ENCODE assay signal across 11 cellular contexts in the genomic region with DNA sequence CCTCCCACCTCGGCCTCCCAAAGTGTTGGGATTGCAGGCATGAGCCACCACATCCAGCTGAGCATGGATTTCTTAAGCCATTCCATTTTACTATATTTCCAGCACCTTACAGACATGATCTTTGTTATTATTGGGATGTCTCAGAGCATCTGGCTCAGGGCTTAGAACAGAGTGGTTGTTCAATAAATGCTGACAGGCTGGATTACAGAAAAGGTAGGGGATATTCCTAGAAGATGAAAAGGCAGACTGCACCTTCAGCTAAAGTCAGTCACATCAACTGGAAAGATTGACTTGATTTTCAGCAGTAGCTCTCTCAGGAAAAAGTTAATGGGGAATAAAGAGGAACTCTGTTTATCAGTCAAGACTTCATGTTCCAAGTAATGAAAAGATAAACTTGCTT.
"Had no signal": no experiment of that assay in that cellular context is flagged by ENCODE, and none has a peak within 500 bp of the region (broad histone marks: within the 10 kb centered on the region; RNA-seq: fewer than 3 reads in every experiment).

No MANE protein-coding gene starts in this region.

- FAIRE-seq: H1, H54 had no signal

- H3K9ac ChIP-seq: GM23248 had no signal

- H3K27ac ChIP-seq: GM23248 had no signal

- H3K4me3 ChIP-seq: GM23248, GM23338, HAP-1 had no signal

- H3K4me2 ChIP-seq: GM23338 had no signal

- H3K9me3 ChIP-seq: HAP-1 had no signal

- H2AFZ ChIP-seq: GM23248, GM23338 had no signal

- ATAC-seq: GM23338, HCT116 had no signal

- H3K36me3 ChIP-seq: HAP-1 had no signal

- H3K4me1 ChIP-seq: HAP-1 had no signal

- DNase-seq: GM23248, GOT3, H7, H9, HCEC 1CT, HFFc6 had no signal
